In genomic region chr9:39287980-39288379, GRCh38 we compare ENCODE assay signal across 13 cellular contexts. TPM values are rescaled to one million over a fixed set of nuclear protein-coding genes. Genes with fewer than 3 reads are reported as not detected.
DNase-seq lines count a peak whose midpoint lies in the region; ATAC-seq and TF ChIP-seq lines count a peak whose summit lies in the region.
"Not testable (repeated sequence)": the region's sequence is repeated elsewhere in the genome, so short reads cannot be mapped to it uniquely, and the experiment has no call there.
"Had no signal": no experiment of that assay in that cellular context is flagged by ENCODE, and none has a peak within 500 bp of the region (broad histone marks: within the 10 kb centered on the region; RNA-seq: fewer than 3 reads in every experiment).

CNTNAP3 (minus strand) TSS chr9:39288167; CDS start chr9:39288064, 103 bp downstream.

- not testable (repeated sequence) for H3K27ac ChIP-seq in IMR-90 (ENCODE audit: insufficient read depth, low read length); neural progenitor cell; spleen; vagina

- TF ChIP-seq POLR2A in IMR-90 (IDR thresholded peaks at IDR 0.05; ENCODE audit: low read depth, low read length); spleen (IDR thresholded peaks at IDR 0.05); vagina (IDR thresholded peaks at IDR 0.05): not testable (repeated sequence)

- H3K27ac Mint-ChIP-seq in neural progenitor cell: not testable (repeated sequence)

- H3K9me1 ChIP-seq in IMR-90 (ENCODE audit: insufficient read depth, low read length): not testable (repeated sequence)

- not testable (repeated sequence) for H2AFZ ChIP-seq in IMR-90 (replicated peaks; ENCODE audit: low read length, poor library complexity); neural progenitor cell (replicated peaks)

- not testable (repeated sequence) for H3F3A ChIP-seq in neural progenitor cell (ENCODE audit: low read depth)

- H4K8ac ChIP-seq in IMR-90 (ENCODE audit: low read depth in 2 of 2, low read length in 2 of 2): not testable (repeated sequence)

- H3K4me3 Mint-ChIP-seq in neural progenitor cell: peak within 1 kb of the TSS; percentile 81

- H3K9me3 ChIP-seq in IMR-90 (ENCODE audit: control insufficient read depth, insufficient read depth, low read length); neural progenitor cell (ENCODE audit: low read depth); spleen; vagina: not testable (repeated sequence)

- dilution Hi-C loops in IMR-90 (cut with HindIII; ENCODE audit: low sequenced_read_pairs, unreplicated experiment): not testable (repeated sequence)

- not testable (repeated sequence) for H3K9me3 Mint-ChIP-seq in neural progenitor cell

- H3K4me1 Mint-ChIP-seq in neural progenitor cell: not testable (repeated sequence)

- H3K14ac ChIP-seq in IMR-90 (replicated peaks; ENCODE audit: low read depth, low read length): not testable (repeated sequence)

- not testable (repeated sequence) for H3K27me3 Mint-ChIP-seq in neural progenitor cell (ENCODE audit: insufficient read depth, low read depth)

- intact Hi-C loops in IMR-90 (cut with micrococcal nuclease); spleen (cut with DNase I; ENCODE audit: low total_unique reads); vagina (cut with DNase I): not testable (repeated sequence)

- H2BK120ac ChIP-seq in IMR-90 (ENCODE audit: low read depth, low read length): not testable (repeated sequence)

- H3K79me2 ChIP-seq in neural progenitor cell (ENCODE audit: low read depth): not testable (repeated sequence)

- H2AK5ac ChIP-seq in IMR-90 (ENCODE audit: low read depth, low read length): not testable (repeated sequence)

- H3K56ac ChIP-seq in IMR-90 (ENCODE audit: extremely low read depth, insufficient read depth, low read length): not testable (repeated sequence)

- TF ChIP-seq CTCF in IMR-90 (conservative IDR thresholded peaks at IDR 0.05; ENCODE audit: low read depth, low read length); kidney epithelial cell (IDR thresholded peaks at IDR 0.05; ENCODE audit: insufficient read depth, low read length, poor library complexity, severe bottlenecking); neural progenitor cell (IDR thresholded peaks at IDR 0.05); spleen (IDR thresholded peaks at IDR 0.05 in 8 of 11, conservative IDR thresholded peaks at IDR 0.05 in 3 of 11); vagina (IDR thresholded peaks at IDR 0.05): not testable (repeated sequence)

- not testable (repeated sequence) for H3K36me3 ChIP-seq in IMR-90 (ENCODE audit: control insufficient read depth, insufficient read depth, low read length); kidney epithelial cell (ENCODE audit: control insufficient read depth, insufficient read depth, low read length); neural progenitor cell; spleen; vagina

- H2AK9ac ChIP-seq in IMR-90 (replicated peaks; ENCODE audit: low read depth, low read length, poor library complexity): not testable (repeated sequence)

- POLR2A ChIA-PET in IMR-90 (lab: Charles Lee; ENCODE audit: unreplicated experiment): not testable (repeated sequence)

- H3K4me1 ChIP-seq in IMR-90 (ENCODE audit: control insufficient read depth, insufficient read depth, low read length); neural progenitor cell; spleen; vagina: not testable (repeated sequence)

- H3K23ac ChIP-seq in IMR-90 (ENCODE audit: low read depth, low read length): not testable (repeated sequence)

- H2BK5ac ChIP-seq in IMR-90 (ENCODE audit: low read depth, low read length, poor library complexity, severe bottlenecking): not testable (repeated sequence)

- H3K9ac ChIP-seq in IMR-90 (ENCODE audit: low read depth, low read length); neural progenitor cell: not testable (repeated sequence)

- peak within 1 kb of the TSS; percentile 32; the same call in 1 of the 2 replicates for H3K4me3 ChIP-seq in IMR-90 (ENCODE audit: insufficient read depth, low read depth, low read length)
- H3K4me3 ChIP-seq in kidney epithelial cell (ENCODE audit: low read depth, low read length): peak within 1 kb of the TSS; percentile 48
- peak within 1 kb of the TSS; percentile 35 for H3K4me3 ChIP-seq in neural progenitor cell
- H3K4me3 ChIP-seq in spleen, vagina: not testable (repeated sequence)

- not testable (repeated sequence) for TF ChIP-seq RAD21 in IMR-90 (IDR thresholded peaks at IDR 0.05; ENCODE audit: low read length)

- CTCF ChIA-PET in IMR-90 (lab: Yijun Ruan, JAX): not testable (repeated sequence)

- H3K4ac ChIP-seq in IMR-90 (ENCODE audit: low read depth, low read length): not testable (repeated sequence)

- H2BK20ac ChIP-seq in IMR-90 (ENCODE audit: low read depth, low read length): not testable (repeated sequence)

- in situ Hi-C loops in IMR-90 (cut with MboI; ENCODE audit: low sequenced_read_pairs): not testable (repeated sequence)

- not testable (repeated sequence) for H2BK15ac ChIP-seq in IMR-90 (ENCODE audit: low read depth, low read length)

- not testable (repeated sequence) for H4K5ac ChIP-seq in IMR-90 (ENCODE audit: low read depth, low read length)

- BruUV-seq in IMR-90 (replicated peaks; lab: Mats Ljungman, UMichigan): not testable (repeated sequence)

- H3K79me1 ChIP-seq in IMR-90 (ENCODE audit: low read depth in 1 of 2, low read length in 2 of 2): not testable (repeated sequence)

- not testable (repeated sequence) for H4K91ac ChIP-seq in IMR-90 (ENCODE audit: insufficient read depth, low read depth, low read length)

- H3K4me2 ChIP-seq in IMR-90 (ENCODE audit: low read depth, low read length); neural progenitor cell: not testable (repeated sequence)

- H3K36me3 Mint-ChIP-seq in neural progenitor cell: not testable (repeated sequence)

- H4K20me1 ChIP-seq in IMR-90 (ENCODE audit: insufficient read depth, low read length); neural progenitor cell (ENCODE audit: low read depth): not testable (repeated sequence)

- WGBS in IMR-90 (ENCODE audit: extremely low coverage in 2 of 2, insufficient read length in 1 of 2), 2 experiments: no CpG with 5 or more reads among the region's 42 CpGs
- no CpG with 5 or more reads among the region's 42 CpGs for WGBS in spleen, 5 donors

- not testable (repeated sequence) for H3K27me3 ChIP-seq in IMR-90 (ENCODE audit: control insufficient read depth, insufficient read depth, low read length); kidney epithelial cell (ENCODE audit: control insufficient read depth, insufficient read depth, low read length); neural progenitor cell; spleen (replicated peaks in 1 of 7); vagina

- DNase-seq in IMR-90 (peak; percentile 0), neural progenitor cell (ENCODE audit: low spot score) (peak; percentile 50), spleen (peak; percentile 77)
- peak; percentile 12 for DNase-seq in activated CD8-positive, alpha-beta memory T cell treated with anti-CD3 and anti-CD28 coated beads, Interleukin-2, amount 50 U/mL, for 48 hours
- not testable (repeated sequence) for DNase-seq in dermis microvascular lymphatic vessel endothelial cell (ENCODE audit: low read depth in 2 of 2); glomerular endothelial cell (ENCODE audit: extremely low read depth, low read depth, low spot score); kidney epithelial cell (ENCODE audit: low read depth); vagina (ENCODE audit: extremely low spot score in 2 of 2)

- ATAC-seq in IMR-90 (ENCODE audit: low read depth): not testable (repeated sequence)

- not testable (repeated sequence) for H3K18ac ChIP-seq in IMR-90 (ENCODE audit: low read depth, low read length)

RNA-seq across cellular contexts. Expression of gene CNTNAP3, which starts in this region (rescaled TPM):
- 0.90 and 1.1 TPM in 2 replicates for total RNA-seq in IMR-90 (2012; rRNA removed)
- 0.95 and 1.2 TPM in 2 replicates for polyA plus RNA-seq in IMR-90 (2012; rRNA removed)
- polyA plus RNA-seq in IMR-90 (2012; cell fraction: cytosol; rRNA removed): 0.35 and 0.46 TPM in 2 replicates
- polyA plus RNA-seq in IMR-90 (2012; cell fraction: nucleus; rRNA removed; ENCODE audit: low replicate concordance): 1.5 and 2.3 TPM in 2 replicates
- total RNA-seq in dermis microvascular lymphatic vessel endothelial cell: 38.8 and 78.6 TPM in 2 replicates
- 10.9 and 23.2 TPM in 2 replicates for total RNA-seq in glomerular endothelial cell
- total RNA-seq in kidney epithelial cell: 2.5 and 2.8 TPM in 2 replicates
- 21.8 and 25.8 TPM in 2 replicates for total RNA-seq in neural progenitor cell (ENCODE audit: low replicate concordance)
- 10 to 100 TPM; 10.3 to 22.1 (median 13.8) TPM for total RNA-seq in spleen
- polyA plus RNA-seq in spleen: 1 to 10 TPM in 1 of 3 donors, under 1 TPM in 2; 0.09 to 2.7 (median 0.74) TPM
- 14.7 TPM for total RNA-seq in vagina
- total RNA-seq: activated CD8-positive, alpha-beta T cell treated with anti-CD3 and anti-CD28 coated beads, Interleukin-2, amount 10 ng/mL, durations not matched to agents 7 days and 5 days; activated T-helper 17 cell treated with anti-CD3 and anti-CD28 coated beads, Interleukin-2, amount 50 U/mL, for 72 hours; HT-29; naive thymus-derived CD4-positive, alpha-beta T cell; T-helper 2 cell treated with Interferon-gamma antibody and Interleukin-4, amounts not matched to agents 100 ng/mL and 5 ng/mL, for 36 hours had no signal
- polyA plus RNA-seq: naive thymus-derived CD4-positive, alpha-beta T cell had no signal
